8 cellular contexts compared by ENCODE assay signal in the genomic region with DNA sequence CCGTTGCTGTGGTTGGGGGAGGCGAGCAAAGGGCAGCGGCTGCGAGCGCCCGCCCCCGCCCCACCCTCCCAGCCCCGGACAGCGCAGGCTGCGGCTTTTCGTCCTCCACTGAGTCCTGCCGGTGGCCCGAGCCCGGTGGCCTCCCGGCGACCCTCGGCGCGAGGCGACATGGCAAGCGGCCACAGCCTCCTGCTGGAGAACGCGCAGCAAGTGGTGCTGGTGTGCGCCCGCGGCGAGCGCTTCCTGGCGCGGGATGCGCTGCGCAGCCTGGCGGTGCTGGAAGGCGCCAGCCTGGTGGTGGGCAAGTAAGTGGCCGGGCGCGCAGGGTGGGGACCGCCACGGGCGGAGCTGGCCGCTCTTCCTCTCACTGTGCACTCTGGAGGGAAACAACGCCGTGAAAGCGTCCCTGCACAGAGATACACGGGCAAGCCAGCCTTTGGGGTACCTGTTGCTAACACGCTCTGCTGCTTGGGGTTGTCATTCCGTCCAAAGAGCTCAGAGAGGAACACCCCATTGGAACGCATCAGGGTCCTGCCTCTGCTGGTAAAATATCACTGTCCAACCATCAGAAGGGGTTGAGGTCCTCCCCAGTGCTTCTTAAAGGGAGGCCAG. TPM values are rescaled to one million over a fixed set of nuclear protein-coding genes. Genes with fewer than 3 reads are reported as not detected.
DNase-seq lines count a peak whose midpoint lies in the region; ATAC-seq and TF ChIP-seq lines count a peak whose summit lies in the region.

A gene with protein sequence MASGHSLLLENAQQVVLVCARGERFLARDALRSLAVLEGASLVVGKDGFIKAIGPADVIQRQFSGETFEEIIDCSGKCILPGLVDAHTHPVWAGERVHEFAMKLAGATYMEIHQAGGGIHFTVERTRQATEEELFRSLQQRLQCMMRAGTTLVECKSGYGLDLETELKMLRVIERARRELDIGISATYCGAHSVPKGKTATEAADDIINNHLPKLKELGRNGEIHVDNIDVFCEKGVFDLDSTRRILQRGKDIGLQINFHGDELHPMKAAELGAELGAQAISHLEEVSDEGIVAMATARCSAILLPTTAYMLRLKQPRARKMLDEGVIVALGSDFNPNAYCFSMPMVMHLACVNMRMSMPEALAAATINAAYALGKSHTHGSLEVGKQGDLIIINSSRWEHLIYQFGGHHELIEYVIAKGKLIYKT (plus strand): TSS at position 101 of the 612 bp plus-strand sequence. CDS start 68 bp downstream, at position 169.

- H3K9me3 Mint-ChIP-seq in CD4-positive, alpha-beta T cell, result no peaks in the 10 kb centered on the region
- H3K9me3 Mint-ChIP-seq in activated naive CD4-positive, alpha-beta T cell treated with anti-CD3 and anti-CD28 coated beads, Interleukin-2, amount 10 ng/mL, durations not matched to agents 7 days and 5 days, result no peaks in the 10 kb centered on the region

- no peak within 1 kb of the TSS for H2BK12ac ChIP-seq in trophoblast cell (ENCODE audit: low read length)

- no peaks in the 10 kb centered on the region for H3K9me3 ChIP-seq in CD4-positive, alpha-beta T cell (ENCODE audit: control insufficient read depth, low read length)
- no peaks in the 10 kb centered on the region for H3K9me3 ChIP-seq in trophoblast cell (ENCODE audit: insufficient read depth, low read depth, low read length)
- H3K9me3 ChIP-seq in uterus, result no peaks in the 10 kb centered on the region

- no peak within 1 kb of the TSS for H2AK5ac ChIP-seq in trophoblast cell (ENCODE audit: low read length)

- no peak within 1 kb of the TSS for H3K18ac ChIP-seq in trophoblast cell (ENCODE audit: low read length)

- H4K91ac ChIP-seq in trophoblast cell (ENCODE audit: low read depth, low read length), result no peak within 1 kb of the TSS

- no peaks in the 10 kb centered on the region for H3K27me3 ChIP-seq in CD4-positive, alpha-beta T cell (ENCODE audit: control insufficient read depth, insufficient read depth, low read length)
- H3K27me3 ChIP-seq in trophoblast cell (ENCODE audit: insufficient read depth, low read length), result peaks cover 4% of the 10 kb centered on the region
- H3K27me3 ChIP-seq in uterus, result no peaks in the 10 kb centered on the region

- no peaks in the 10 kb centered on the region for H3K79me2 ChIP-seq in trophoblast cell (ENCODE audit: control insufficient read depth, insufficient read depth, low read length, poor library complexity)

- peak within 1 kb of the TSS; percentile 59 for H3K14ac ChIP-seq in trophoblast cell (ENCODE audit: low read length)

- CTCF ChIA-PET in CD4-positive, alpha-beta T cell (lab: Charles Lee), result interaction anchor here (1.4 to 3.6 kb wide), 2 partner anchors 10 to 24 kb away, joined by 3 to 16 read pairs; no protein-coding TSS in a partner anchor
- CTCF ChIA-PET in RWPE1 (lab: Yijun Ruan, JAX), result interaction anchor here (0.9 kb wide), 1 partner anchor 24 kb away, joined by 6 read pairs; no protein-coding TSS in a partner anchor
- CTCF ChIA-PET in activated naive CD4-positive, alpha-beta T cell treated with anti-CD3 and anti-CD28 coated beads, Interleukin-2, amount 10 ng/mL, durations not matched to agents 7 days and 5 days (lab: Charles Lee), result interaction anchor here (0.9 to 4.1 kb wide), 5 partner anchors 10 to 272 kb away, joined by 3 to 30 read pairs (median 8); a partner anchor contains a TSS

- peaks cover 3% of the 10 kb centered on the region in 2 experiments for H3K4me1 ChIP-seq in trophoblast cell (ENCODE audit: control insufficient read depth in 1 of 2, insufficient read depth in 2 of 2, low read length in 2 of 2)
- H3K4me1 ChIP-seq in uterus, result no peaks in the 10 kb centered on the region

- peak within 1 kb of the TSS; percentile 97 for H3K4me3 Mint-ChIP-seq in CD4-positive, alpha-beta T cell
- H3K4me3 Mint-ChIP-seq in activated naive CD4-positive, alpha-beta T cell treated with anti-CD3 and anti-CD28 coated beads, Interleukin-2, amount 10 ng/mL, durations not matched to agents 7 days and 5 days, result peak within 1 kb of the TSS; percentile 91

- peaks cover 10% of the 10 kb centered on the region for H3K4me1 Mint-ChIP-seq in CD4-positive, alpha-beta T cell (ENCODE audit: low read depth)
- H3K4me1 Mint-ChIP-seq in activated naive CD4-positive, alpha-beta T cell treated with anti-CD3 and anti-CD28 coated beads, Interleukin-2, amount 10 ng/mL, durations not matched to agents 7 days and 5 days, result peaks cover 9% of the 10 kb centered on the region

- peaks cover 5% of the 10 kb centered on the region for H3K36me3 Mint-ChIP-seq in CD4-positive, alpha-beta T cell (ENCODE audit: low read depth)
- no peaks in the 10 kb centered on the region for H3K36me3 Mint-ChIP-seq in activated naive CD4-positive, alpha-beta T cell treated with anti-CD3 and anti-CD28 coated beads, Interleukin-2, amount 10 ng/mL, durations not matched to agents 7 days and 5 days

- no peak within 1 kb of the TSS for H3K9ac ChIP-seq in trophoblast cell (ENCODE audit: low read length)

- H3K23ac ChIP-seq in trophoblast cell (ENCODE audit: low read length), result no peak within 1 kb of the TSS

- H3K36me3 ChIP-seq in trophoblast cell (ENCODE audit: control insufficient read depth in 1 of 2, insufficient read depth in 2 of 2, low read length in 2 of 2), result no peaks in the 10 kb centered on the region
- H3K36me3 ChIP-seq in uterus, result no peaks in the 10 kb centered on the region

- POLR2A ChIA-PET in CD4-positive, alpha-beta T cell (lab: Charles Lee), result interaction anchor here (0.7 to 3.1 kb wide), 12 partner anchors 12 to 964 kb away, joined by 3 to 14 read pairs (median 6); a partner anchor contains a TSS
- POLR2A ChIA-PET in RWPE1 (lab: Yijun Ruan, JAX; ENCODE audit: low non-redundant PET), result interaction anchor here (0.6 kb wide), 1 partner anchor 129 kb away, joined by 4 read pairs; no protein-coding TSS in a partner anchor

- peak within 1 kb of the TSS; percentile 11 for H4K12ac ChIP-seq in trophoblast cell (ENCODE audit: low read depth, low read length)

- peaks cover 4% of the 10 kb centered on the region for H3K79me1 ChIP-seq in trophoblast cell (ENCODE audit: low read length)

- peak; percentile 68 for ATAC-seq in CD4-positive, alpha-beta T cell (ENCODE audit: poor library complexity)
- ATAC-seq in GM19397 (IDR thresholded peaks at IDR 0.05; ENCODE audit: unreplicated experiment), result peak; percentile 59
- peak; percentile 32 for ATAC-seq in HG03469 (IDR thresholded peaks at IDR 0.05; ENCODE audit: unreplicated experiment)

- no peak within 1 kb of the TSS for H2BK5ac ChIP-seq in trophoblast cell (ENCODE audit: low read depth, low read length, poor library complexity)

- no peak for TF ChIP-seq POLR2A in uterus (IDR thresholded peaks at IDR 0.05)

- peak within 1 kb of the TSS; percentile 61 for H3K27ac ChIP-seq in CD4-positive, alpha-beta T cell (ENCODE audit: low read depth, low read length)
- H3K27ac ChIP-seq in RWPE1, result peak within 1 kb of the TSS; percentile 86
- no peak within 1 kb of the TSS for H3K27ac ChIP-seq in trophoblast cell (ENCODE audit: low read depth, low read length)
- peak within 1 kb of the TSS; percentile 72 to 84 for H3K27ac ChIP-seq in uterus

- H3K4me3 ChIP-seq in trophoblast cell (ENCODE audit: low read depth, low read length) (peak within 1 kb of the TSS; percentile 72), uterus (peak within 1 kb of the TSS; percentile 73 to 78)

- peak; percentile 43 for TF ChIP-seq CTCF in CD4-positive, alpha-beta T cell (IDR thresholded peaks at IDR 0.05)
- peak; percentile 25; the same call in 1 of the 2 replicates for TF ChIP-seq CTCF in RWPE1 (conservative IDR thresholded peaks at IDR 0.05; ENCODE audit: low read depth)
- TF ChIP-seq CTCF in uterus (IDR thresholded peaks at IDR 0.05), result peak in 3 of 4 experiments; percentile 20 to 40 (median 30)

- H2AFZ ChIP-seq in trophoblast cell (ENCODE audit: insufficient read depth, low read length, poor library complexity), result peak within 1 kb of the TSS; percentile 55

- no peak within 1 kb of the TSS for H3K4ac ChIP-seq in trophoblast cell (ENCODE audit: low read depth, low read length)

- H2BK120ac ChIP-seq in trophoblast cell (ENCODE audit: insufficient read depth, low read length, poor library complexity), result no peak within 1 kb of the TSS

- H4K8ac ChIP-seq in trophoblast cell (ENCODE audit: low read depth, low read length), result peak within 1 kb of the TSS; percentile 44

- H3K27me3 Mint-ChIP-seq in CD4-positive, alpha-beta T cell, result no peaks in the 10 kb centered on the region
- peaks cover 19% of the 10 kb centered on the region for H3K27me3 Mint-ChIP-seq in activated naive CD4-positive, alpha-beta T cell treated with anti-CD3 and anti-CD28 coated beads, Interleukin-2, amount 10 ng/mL, durations not matched to agents 7 days and 5 days

- intact Hi-C loops in CD4-positive, alpha-beta T cell (cut with DNase I, micrococcal nuclease), result loop anchor here (5.0 to 10.0 kb wide), 7 partner anchors 81 to 971 kb away; a partner anchor contains a TSS
- intact Hi-C loops in head of caudate nucleus (cut with DNase I), result no loop called here
- intact Hi-C loops in uterus (cut with DNase I; ENCODE audit: low total_unique reads), result no loop called here

- peak within 1 kb of the TSS; percentile 88 for H3K27ac Mint-ChIP-seq in CD4-positive, alpha-beta T cell
- peak within 1 kb of the TSS; percentile 81 for H3K27ac Mint-ChIP-seq in activated naive CD4-positive, alpha-beta T cell treated with anti-CD3 and anti-CD28 coated beads, Interleukin-2, amount 10 ng/mL, durations not matched to agents 7 days and 5 days

- DNase-seq in CD4-positive, alpha-beta T cell, result peak; percentile 25 to 67 (median 48)
- peak; percentile 53 for DNase-seq in RWPE1 (ENCODE audit: low spot score)
- DNase-seq in activated naive CD4-positive, alpha-beta T cell treated with anti-CD3 and anti-CD28 coated beads, Interleukin-2, amount 10 ng/mL, durations not matched to agents 7 days and 5 days, result peak; percentile 76
- DNase-seq in head of caudate nucleus, result peak; percentile 14 to 78 (median 58)
- peak in 1 of 2 donors; percentile 37 for DNase-seq in trophoblast cell
- DNase-seq in uterus, result peak; percentile 24 to 28

- H3K4me2 ChIP-seq in trophoblast cell (ENCODE audit: low read length), result peak within 1 kb of the TSS; percentile 84

- WGBS in trophoblast cell (ENCODE audit: extremely low coverage, insufficient coverage, insufficient read length), result no CpG with 5 or more reads among the region's 48 CpGs

RNA-seq across cellular contexts. Expression of the gene that starts here (rescaled TPM):
- under 1 TPM; 0.78 to 0.91 TPM for total RNA-seq in CD4-positive, alpha-beta T cell
- polyA plus RNA-seq in trophoblast cell (2013), result 0.11 and 0.14 TPM in 2 replicates
- total RNA-seq in uterus, result 1 to 10 TPM in 2 of 4 donors, under 1 TPM in 1, not detected in 1; 0.26 to 1.8 (median 1.1) TPM

Comparison
In these comparisons a context has a peak if more than half of its experiments do, and no peak if none do; other contexts are left out.
1. Peak in DNase-seq, ATAC-seq and H3K27ac ChIP-seq in CD4-positive, alpha-beta T cell; RNA of the gene not detected or under 1 TPM.
2. intact Hi-C loops: an anchor here in CD4-positive, alpha-beta T cell (5.0 to 10.0 kb wide); none called in head of caudate nucleus and uterus.